In the genomic region with DNA sequence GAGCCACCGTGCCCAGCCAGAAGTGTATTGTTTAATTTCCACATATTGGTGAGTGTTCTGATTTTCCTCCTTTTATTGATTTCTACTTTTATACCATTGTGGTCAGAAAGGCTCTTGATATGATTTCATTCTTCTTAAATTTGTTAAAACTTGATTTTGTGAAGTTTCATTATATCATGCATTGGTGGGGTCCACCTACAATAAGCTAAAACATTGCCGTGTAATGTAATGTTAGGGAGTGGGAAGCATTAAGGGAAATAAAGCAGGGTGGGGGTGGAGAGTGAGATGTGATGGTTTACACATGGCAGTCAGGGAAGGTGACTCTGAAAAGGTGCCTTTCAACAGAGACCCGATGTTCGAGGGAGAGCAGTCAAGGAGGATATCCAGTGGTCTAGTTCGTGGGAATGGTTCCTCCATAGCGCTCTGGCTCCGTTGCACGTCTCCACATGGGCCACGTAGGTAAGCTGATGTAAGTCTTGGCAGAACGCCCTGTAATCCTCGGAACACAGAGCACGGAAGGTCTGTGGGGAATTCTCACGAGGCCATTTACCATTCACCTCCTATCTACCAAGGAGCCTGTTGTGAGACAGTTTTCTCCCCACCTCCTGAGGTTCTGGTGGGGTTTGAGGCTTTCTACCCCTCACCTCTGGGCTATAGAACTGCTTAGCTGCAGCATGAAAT, we compare ENCODE assay signal across 15 cellular contexts. TPM values are rescaled to one million over a fixed set of nuclear protein-coding genes. Genes with fewer than 3 reads are reported as not detected.
DNase-seq lines count a peak whose midpoint lies in the region; ATAC-seq, FAIRE-seq and TF ChIP-seq lines count a peak whose summit lies in the region.
"Had no signal": no experiment of that assay in that cellular context is flagged by ENCODE, and none has a peak within 500 bp of the region (broad histone marks: within the 10 kb centered on the region; RNA-seq: fewer than 3 reads in every experiment).

No MANE protein-coding gene starts in this region.

- FAIRE-seq in A549 (lab: Jason Lieb, UNC) (peak; percentile 39), keratinocyte (lab: Jason Lieb, UNC) (no peak)
- FAIRE-seq: GM12891 had no signal

- H3K4me1 ChIP-seq in A549 (peaks cover 12% of the 10 kb centered on the region; the same call in 2 of the 3 replicates), breast epithelium (no peaks in the 10 kb centered on the region), keratinocyte (ENCODE audit: control insufficient read depth, extremely low read depth, insufficient read depth, low read length) (peaks cover 18% of the 10 kb centered on the region)

- WGBS in A549 (ENCODE audit: missing lambda C conversion rate), result 87% methylated on average over 13 of the region's 13 CpGs

- dilution Hi-C loops in keratinocyte (cut with MboI; ENCODE audit: extremely low pct_ligation_motif_present, low sequenced_read_pairs), result no loop called here

- no peaks in the 10 kb centered on the region for H3K9me3 ChIP-seq in A549
- no peaks in the 10 kb centered on the region for H3K9me3 ChIP-seq in breast epithelium
- H3K9me3 ChIP-seq in keratinocyte (ENCODE audit: control insufficient read depth, low read depth, low read length), result no peaks in the 10 kb centered on the region

- peaks cover 0 to 3% of the 10 kb centered on the region in 2 donors for H3K27me3 ChIP-seq in breast epithelium
- H3K27me3 ChIP-seq in keratinocyte (ENCODE audit: control insufficient read depth, extremely low read depth, insufficient read depth, low read length), result no peaks in the 10 kb centered on the region

- H3K27ac ChIP-seq in A549, result peak overlapping the region in 1 of 2 experiments; percentile 56; a peak in 1 of 6 replicates
- peak overlapping the region; percentile 75 to 80 for H3K27ac ChIP-seq in breast epithelium
- H3K27ac ChIP-seq in keratinocyte (ENCODE audit: control insufficient read depth, insufficient read depth, low read length), result peak overlapping the region; percentile 13

- no peak overlapping the region for H3K9ac ChIP-seq in keratinocyte (ENCODE audit: control insufficient read depth, extremely low read depth, insufficient read depth, low read length)

- H3K4me2 ChIP-seq in A549, result no peak overlapping the region
- no peak overlapping the region for H3K4me2 ChIP-seq in keratinocyte (ENCODE audit: control insufficient read depth, extremely low read depth, insufficient read depth, low read depth, low read length)

- no peaks in the 10 kb centered on the region for H3K36me3 ChIP-seq in breast epithelium
- H3K36me3 ChIP-seq in keratinocyte (ENCODE audit: control insufficient read depth in 2 of 2, extremely low read depth in 1 of 2, insufficient read depth in 2 of 2, low read length in 2 of 2), result no peaks in the 10 kb centered on the region

- DNase-seq in A549 (ENCODE audit: low read depth in 1 of 2, low spot score in 1 of 2), result no peak
- peak; percentile 50 for DNase-seq in NCI-H1436 (lab: John Stamatoyannopoulos, UW)
- DNase-seq in breast epithelium (ENCODE audit: low spot score in 2 of 2), result peak; percentile 26 to 52
- no peak for DNase-seq in keratinocyte (ENCODE audit: low read depth, low spot score)
- DNase-seq in pons (ENCODE audit: low spot score), result no peak
- no peak for DNase-seq in EL
- no peak for DNase-seq in cortex of kidney (lab: John Stamatoyannopoulos, UW)
- DNase-seq: activated CD4-positive, CD25-positive, alpha-beta regulatory T cell; activated CD8-positive, alpha-beta memory T cell treated with anti-CD3 and anti-CD28 coated beads, Interleukin-2, amount 50 U/mL, for 48 hours; AML-193; cerebellar nuclear complex; NCI-H1417; stimulated activated CD4-positive, alpha-beta T cell treated with anti-CD3 and anti-CD28 coated beads, Interleukin-1b, Interleukin-23, amount 100 ng/mL, for 48 hours had no signal

- TF ChIP-seq CTCF in A549 (IDR thresholded peaks at IDR 0.05) (no peak), breast epithelium (IDR thresholded peaks at IDR 0.05) (no peak), keratinocyte (optimal IDR thresholded peaks at IDR 0.05 in 1 of 3, IDR thresholded peaks at IDR 0.05 in 1 of 3, conservative IDR thresholded peaks at IDR 0.05 in 1 of 3; ENCODE audit: extremely low read depth in 1 of 3, insufficient read depth in 2 of 3, low read length in 3 of 3) (no peak)

- no peak for TF ChIP-seq RAD21 in A549 (conservative IDR thresholded peaks at IDR 0.05 in 1 of 2, IDR thresholded peaks at IDR 0.05 in 1 of 2)

- H2AFZ ChIP-seq in keratinocyte (ENCODE audit: control insufficient read depth, low read length), result peak overlapping the region; percentile 30

- no peaks in the 10 kb centered on the region for H3K79me2 ChIP-seq in keratinocyte (ENCODE audit: control insufficient read depth, insufficient read depth, low read length)

- intact Hi-C loops in breast epithelium (cut with DNase I; ENCODE audit: low total_unique reads), result no loop called here

- no peaks in the 10 kb centered on the region for H3K9me1 ChIP-seq in keratinocyte (ENCODE audit: control insufficient read depth, extremely low read depth, insufficient read depth, low read length)

- CTCF ChIA-PET in A549 (lab: Yijun Ruan, JAX), result interaction anchor here (1.0 kb wide), 1 partner anchor 357 kb away, joined by 3 read pairs; no protein-coding TSS in a partner anchor

- H4K20me1 ChIP-seq in keratinocyte (ENCODE audit: control insufficient read depth, extremely low read depth, insufficient read depth, low read length), result no peaks in the 10 kb centered on the region

- ATAC-seq in A549 (no peak), HG03045 (IDR thresholded peaks at IDR 0.05; ENCODE audit: unreplicated experiment) (no peak)

- TF ChIP-seq EP300 in A549 (IDR thresholded peaks at IDR 0.05), result no peak

- no peak overlapping the region for H3K4me3 ChIP-seq in A549
- no peak overlapping the region for H3K4me3 ChIP-seq in breast epithelium
- H3K4me3 ChIP-seq in keratinocyte (ENCODE audit: control insufficient read depth in 2 of 3, extremely low read depth in 1 of 3, insufficient read depth in 2 of 3, low read depth in 1 of 3, low read length in 3 of 3), result no peak overlapping the region

- TF ChIP-seq POLR2A in A549 (IDR thresholded peaks at IDR 0.05; ENCODE audit: low read length) (no peak), breast epithelium (IDR thresholded peaks at IDR 0.05) (no peak)

- POLR2A ChIA-PET in A549 (lab: Yijun Ruan, JAX), result interaction anchor here (1.6 kb wide), 1 partner anchor 11 kb away, joined by 7 read pairs; no protein-coding TSS in a partner anchor

TF ChIP-seq in A549, 52 proteins besides CTCF, POLR2A, EP300 and RAD21 (continues in another document):
- no peak for TF ChIP-seq EHF (CRISPR knock-in tag; IDR thresholded peaks at IDR 0.05)
- TF ChIP-seq, protein P1, sequence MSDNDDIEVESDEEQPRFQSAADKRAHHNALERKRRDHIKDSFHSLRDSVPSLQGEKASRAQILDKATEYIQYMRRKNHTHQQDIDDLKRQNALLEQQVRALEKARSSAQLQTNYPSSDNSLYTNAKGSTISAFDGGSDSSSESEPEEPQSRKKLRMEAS (IDR thresholded peaks at IDR 0.05), result no peak
- TF ChIP-seq RARB (CRISPR knock-in tag; IDR thresholded peaks at IDR 0.05), result no peak

RNA-seq across cellular contexts. Expression of gene WDR13, which starts 7.7 kb away (rescaled TPM):
- 32.4 and 47.4 TPM in 2 replicates for polyA plus RNA-seq in A549 (2011; rRNA removed)
- 159 and 194 TPM in 2 replicates for polyA plus RNA-seq in A549 (2012; cell fraction: cytosol; rRNA removed)
- 477 and 479 TPM in 2 replicates for polyA plus RNA-seq in A549 (2012; cell fraction: nucleus; rRNA removed)
- 47.1 to 57.3 TPM (median 51.9 TPM) in 3 replicates for polyA plus RNA-seq in A549 (2017; fragmentation: RNase III; extraction: RNeasy Plus Mini Kit Qiagen cat#74134 plus additional on column Dnase treatment)
- 34.6 and 58.3 TPM in 2 replicates for polyA minus RNA-seq in A549 (2011; rRNA and poly(A)+ RNA removed)
- total RNA-seq in breast epithelium, result 100 to 1,000 TPM in 1 of 3 donors, 10 to 100 TPM in 2; 97.2 to 113 (median 97.7) TPM
- 32.8 to 48.0 TPM (median 40.6 TPM) in 3 replicates for polyA plus RNA-seq in keratinocyte
- polyA plus RNA-seq in keratinocyte (2011; ENCODE audit: low read depth), result 39.7 TPM
- polyA plus RNA-seq in keratinocyte (2011; cell fraction: cytosol; rRNA removed), result 48.9 and 86.4 TPM in 2 replicates
- polyA plus RNA-seq in keratinocyte (2011; cell fraction: nucleus; rRNA removed), result 78.0 and 123 TPM in 2 replicates
- 92.0 and 98.0 TPM in 2 replicates for polyA plus RNA-seq in keratinocyte (2012; ENCODE audit: low replicate concordance)
- polyA minus RNA-seq in keratinocyte, result 36.3 to 211 TPM (median 40.0 TPM) in 3 replicates
- 81.7 TPM for polyA minus RNA-seq in keratinocyte (2011; cell fraction: cytosol; rRNA and poly(A)+ RNA removed)
- polyA minus RNA-seq in keratinocyte (2011; cell fraction: nucleus; rRNA and poly(A)+ RNA removed), result 31.0 and 34.7 TPM in 2 replicates

RNA-seq across cellular contexts. Expression of gene RBM3, which starts 15.3 kb away (rescaled TPM):
- 214 and 337 TPM in 2 replicates for polyA plus RNA-seq in A549 (2011; rRNA removed)
- 186 and 205 TPM in 2 replicates for polyA plus RNA-seq in A549 (2012; cell fraction: cytosol; rRNA removed)
- polyA plus RNA-seq in A549 (2012; cell fraction: nucleus; rRNA removed), result 145 and 200 TPM in 2 replicates
- 345 to 446 TPM (median 353 TPM) in 3 replicates for polyA plus RNA-seq in A549 (2017; fragmentation: RNase III; extraction: RNeasy Plus Mini Kit Qiagen cat#74134 plus additional on column Dnase treatment)
- polyA minus RNA-seq in A549 (2011; rRNA and poly(A)+ RNA removed), result 260 and 279 TPM in 2 replicates
- total RNA-seq in breast epithelium, result 100 to 1,000 TPM; 152 to 328 (median 213) TPM
- 237 to 327 TPM (median 282 TPM) in 3 replicates for polyA plus RNA-seq in keratinocyte
- polyA plus RNA-seq in keratinocyte (2011; ENCODE audit: low read depth), result 38.2 TPM
- 198 and 205 TPM in 2 replicates for polyA plus RNA-seq in keratinocyte (2011; cell fraction: cytosol; rRNA removed)
- 200 and 256 TPM in 2 replicates for polyA plus RNA-seq in keratinocyte (2011; cell fraction: nucleus; rRNA removed)
- 82.5 and 371 TPM in 2 replicates for polyA plus RNA-seq in keratinocyte (2012; ENCODE audit: low replicate concordance)
- 147 to 296 TPM (median 202 TPM) in 3 replicates for polyA minus RNA-seq in keratinocyte
- 149 TPM for polyA minus RNA-seq in keratinocyte (2011; cell fraction: cytosol; rRNA and poly(A)+ RNA removed)
- 74.6 and 96.0 TPM in 2 replicates for polyA minus RNA-seq in keratinocyte (2011; cell fraction: nucleus; rRNA and poly(A)+ RNA removed)

RNA-seq across cellular contexts. Expression of gene TBC1D25, which starts 50.1 kb away (rescaled TPM):
- polyA plus RNA-seq in A549 (2011; rRNA removed), result 8.6 and 10.8 TPM in 2 replicates
- polyA plus RNA-seq in A549 (2012; cell fraction: cytosol; rRNA removed), result 18.1 and 19.4 TPM in 2 replicates
- 28.9 and 29.3 TPM in 2 replicates for polyA plus RNA-seq in A549 (2012; cell fraction: nucleus; rRNA removed)
- polyA plus RNA-seq in A549 (2017; fragmentation: RNase III; extraction: RNeasy Plus Mini Kit Qiagen cat#74134 plus additional on column Dnase treatment), result 8.8 to 13.0 TPM (median 11.6 TPM) in 3 replicates
- 14.6 and 21.8 TPM in 2 replicates for polyA minus RNA-seq in A549 (2011; rRNA and poly(A)+ RNA removed)
- 10 to 100 TPM; 11.3 to 13.0 (median 12.5) TPM for total RNA-seq in breast epithelium
- polyA plus RNA-seq in keratinocyte, result 6.1 to 11.9 TPM (median 9.2 TPM) in 3 replicates
- 8.2 TPM for polyA plus RNA-seq in keratinocyte (2011; ENCODE audit: low read depth)
- polyA plus RNA-seq in keratinocyte (2011; cell fraction: cytosol; rRNA removed), result 6.7 and 11.9 TPM in 2 replicates
- 12.2 and 15.6 TPM in 2 replicates for polyA plus RNA-seq in keratinocyte (2011; cell fraction: nucleus; rRNA removed)
- 8.8 and 15.8 TPM in 2 replicates for polyA plus RNA-seq in keratinocyte (2012; ENCODE audit: low replicate concordance)
- polyA minus RNA-seq in keratinocyte, result 8.2 to 37.2 TPM (median 20.4 TPM) in 3 replicates
- polyA minus RNA-seq in keratinocyte (2011; cell fraction: cytosol; rRNA and poly(A)+ RNA removed), result 9.8 TPM
- 6.9 and 10.6 TPM in 2 replicates for polyA minus RNA-seq in keratinocyte (2011; cell fraction: nucleus; rRNA and poly(A)+ RNA removed)

Comparison
In these comparisons a context has a peak if more than half of its experiments do, and no peak if none do; other contexts are left out.
1. DNase-seq: peak in NCI-H1436 (single experiment) and breast epithelium (2 of 2); none in A549 (0 of 2), keratinocyte (single experiment), pons (single experiment), EL (single experiment) and cortex of kidney (single experiment).